ENCODE assay signal across 21 cellular contexts in the genomic region with DNA sequence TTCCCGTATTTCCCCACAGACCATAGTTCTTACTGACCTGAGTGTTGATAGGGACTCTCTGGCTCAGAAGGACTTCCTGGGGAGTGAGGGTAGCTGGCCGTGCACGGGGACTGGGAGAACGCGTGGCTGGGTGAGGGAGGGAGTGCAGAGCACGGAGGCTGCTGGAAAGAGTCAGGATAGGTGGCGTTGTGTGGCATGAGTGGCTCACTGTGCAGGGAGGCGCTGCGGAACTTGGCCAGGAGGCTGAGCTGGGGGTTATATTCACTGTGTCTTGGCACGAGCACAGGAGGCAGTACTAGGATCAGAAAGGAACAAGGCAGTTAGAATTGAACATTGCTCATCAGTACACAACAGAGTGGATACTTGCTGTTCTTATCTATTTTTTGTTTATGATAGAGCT. TPM values are rescaled to one million over a fixed set of nuclear protein-coding genes. Genes with fewer than 3 reads are reported as not detected.
DNase-seq lines count a peak whose midpoint lies in the region; ATAC-seq and TF ChIP-seq lines count a peak whose summit lies in the region.
"Had no signal": no experiment of that assay in that cellular context is flagged by ENCODE, and none has a peak within 500 bp of the region (broad histone marks: within the 10 kb centered on the region; RNA-seq: fewer than 3 reads in every experiment).

No MANE protein-coding gene starts in this region.

- peaks cover 0 to 16% (median 3%) of the 10 kb centered on the region in 4 donors for H3K4me1 ChIP-seq in esophagus muscularis mucosa
- H3K4me1 ChIP-seq: breast epithelium, SJSA1 had no signal

- H3K27me3 Mint-ChIP-seq in nephron progenitor cell (ENCODE audit: low read depth, poor library complexity) = peaks cover 3% of the 10 kb centered on the region
- H3K27me3 Mint-ChIP-seq: progenitor cell of endocrine pancreas had no signal

- H3K4me1 Mint-ChIP-seq in nephron progenitor cell = peaks cover 12% of the 10 kb centered on the region
- H3K4me1 Mint-ChIP-seq: B cell; stimulated activated effector memory CD8-positive, alpha-beta T cell treated with anti-CD3 and anti-CD28 coated beads, Interleukin-12 subunit alpha, Interleukin-12 subunit beta, amount 100 ng/mL, for 72 hours had no signal

- no peak for TF ChIP-seq CTCF in esophagus muscularis mucosa (IDR thresholded peaks at IDR 0.05)
- no peak for TF ChIP-seq CTCF in nephron progenitor cell (IDR thresholded peaks at IDR 0.05)

- intact Hi-C loops in esophagus muscularis mucosa (cut with DNase I) = no loop called here

- no peak for TF ChIP-seq POLR2A in esophagus muscularis mucosa (IDR thresholded peaks at IDR 0.05; ENCODE audit: low read depth)

- TF ChIP-seq EP300 in esophagus muscularis mucosa (IDR thresholded peaks at IDR 0.05) = no peak

- H3K9me3 Mint-ChIP-seq in nephron progenitor cell = no peaks in the 10 kb centered on the region
- H3K9me3 Mint-ChIP-seq: stimulated activated effector memory CD8-positive, alpha-beta T cell treated with anti-CD3 and anti-CD28 coated beads, Interleukin-12 subunit alpha, Interleukin-12 subunit beta, amount 100 ng/mL, for 72 hours had no signal

- 72% methylated on average over 10 of the region's 10 CpGs for whole genome bisulfite sequencing in esophagus muscularis mucosa

- H3K9me3 ChIP-seq in esophagus muscularis mucosa = no peaks in the 10 kb centered on the region
- H3K9me3 ChIP-seq: breast epithelium, SJSA1 had no signal

- H3K27ac Mint-ChIP-seq in nephron progenitor cell = peak overlapping the region; percentile 27
- H3K27ac Mint-ChIP-seq: B cell; progenitor cell of endocrine pancreas; stimulated activated effector memory CD8-positive, alpha-beta T cell treated with anti-CD3 and anti-CD28 coated beads, Interleukin-12 subunit alpha, Interleukin-12 subunit beta, amount 100 ng/mL, for 72 hours had no signal

- no peak overlapping the region for H3K4me3 Mint-ChIP-seq in nephron progenitor cell
- H3K4me3 Mint-ChIP-seq: B cell; stimulated activated effector memory CD8-positive, alpha-beta T cell treated with anti-CD3 and anti-CD28 coated beads, Interleukin-12 subunit alpha, Interleukin-12 subunit beta, amount 100 ng/mL, for 72 hours had no signal

- peak; percentile 56 for DNase-seq in D341Med (ENCODE audit: low spot score)
- DNase-seq in NCI-H2227 treated with DMSO at 0.1 percent for 48 hours (lab: John Stamatoyannopoulos, UW) = peak; percentile 75
- DNase-seq in esophagus muscularis mucosa (ENCODE audit: extremely low spot score) = peak; percentile 83
- peak; percentile 6 for DNase-seq in nephron progenitor cell
- DNase-seq: activated CD4-positive, alpha-beta T cell treated with anti-CD3 and anti-CD28 coated beads for 1 hour; activated naive CD4-positive, alpha-beta T cell treated with Interleukin-2 at 50 U/mL for 16 hours; DMS53; KG1; NCI-H1105 treated with DMSO at 0.1 percent for 48 hours; T-helper 9 cell; trophoblast cell had no signal

- H3K4me3 ChIP-seq in esophagus muscularis mucosa = no peak overlapping the region
- H3K4me3 ChIP-seq: breast epithelium, hepatocyte, SJSA1 had no signal

- no peaks in the 10 kb centered on the region for H3K27me3 ChIP-seq in esophagus muscularis mucosa
- H3K27me3 ChIP-seq: breast epithelium, hepatocyte, SJSA1 had no signal

- peaks cover 0 to 52% (median 23%) of the 10 kb centered on the region in 4 donors for H3K36me3 ChIP-seq in esophagus muscularis mucosa
- H3K36me3 ChIP-seq: breast epithelium had no signal

- H3K36me3 Mint-ChIP-seq in nephron progenitor cell (ENCODE audit: low read depth) = peaks cover 23% of the 10 kb centered on the region
- H3K36me3 Mint-ChIP-seq: stimulated activated effector memory CD8-positive, alpha-beta T cell treated with anti-CD3 and anti-CD28 coated beads, Interleukin-12 subunit alpha, Interleukin-12 subunit beta, amount 100 ng/mL, for 72 hours had no signal

- no peak overlapping the region for H3K27ac ChIP-seq in esophagus muscularis mucosa (replicated peaks in 1 of 4)
- H3K27ac ChIP-seq: breast epithelium, hepatocyte, SJSA1 had no signal

- ATAC-seq in GM19035 (IDR thresholded peaks at IDR 0.05; ENCODE audit: unreplicated experiment) (no peak), GM21723 (IDR thresholded peaks at IDR 0.05; ENCODE audit: unreplicated experiment) (no peak), GM21367 (IDR thresholded peaks at IDR 0.05; ENCODE audit: unreplicated experiment) (no peak), HG03095 (IDR thresholded peaks at IDR 0.05; ENCODE audit: unreplicated experiment) (no peak)
- ATAC-seq: stimulated activated effector memory CD8-positive, alpha-beta T cell treated with anti-CD3 and anti-CD28 coated beads, Interleukin-12 subunit alpha, Interleukin-12 subunit beta, amount 100 ng/mL, for 72 hours had no signal

RNA-seq across cellular contexts. Expression of a gene that starts 47.4 kb away (rescaled TPM):
- total RNA-seq in esophagus muscularis mucosa = 100 to 1,000 TPM in 1 of 4 donors, 10 to 100 TPM in 3; 44.0 to 108 (median 69.0) TPM
- total RNA-seq: B cell had no signal

RNA-seq across cellular contexts. Expression of a gene that starts 53.6 kb away (rescaled TPM):
- 1 to 10 TPM; 3.3 to 4.6 (median 4.2) TPM for total RNA-seq in esophagus muscularis mucosa

Comparison
In these comparisons a context has a peak if more than half of its experiments do, and no peak if none do; other contexts are left out.
1. DNase-seq: peak in every context shown above with its lines; median percentile 83 in esophagus muscularis mucosa; 75 in NCI-H2227 treated with DMSO at 0.1 percent for 48 hours; 56 in D341Med; 6 in nephron progenitor cell.